23 cellular contexts compared by ENCODE assay signal in the genomic region with DNA sequence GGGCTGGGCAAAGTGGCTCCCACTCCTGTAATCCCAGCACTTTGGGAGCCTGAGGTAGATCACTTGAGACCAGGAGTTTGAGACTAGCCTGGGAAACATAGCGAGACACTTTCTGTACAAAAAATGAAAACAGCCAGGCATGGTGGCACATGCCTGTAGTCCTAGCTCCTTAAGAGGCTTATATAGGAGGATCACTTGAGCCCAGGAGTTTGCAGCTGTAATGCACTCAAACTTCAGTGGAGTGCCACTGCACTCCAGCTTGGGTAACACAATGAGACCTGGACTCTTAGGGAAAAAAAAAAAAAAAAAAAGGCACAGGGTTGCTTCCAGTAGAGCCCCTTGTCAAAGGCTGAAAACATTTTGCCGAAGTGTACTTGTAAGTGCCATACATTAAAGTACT.
"Had no signal": no experiment of that assay in that cellular context is flagged by ENCODE, and none has a peak within 500 bp of the region (broad histone marks: within the 10 kb centered on the region; RNA-seq: fewer than 3 reads in every experiment).

No MANE protein-coding gene starts in this region.

- H3K36me3 ChIP-seq: lower lobe of right lung, ovary, right atrium auricular region, right lobe of liver, transverse colon, upper lobe of left lung had no signal

- H3K4me3 ChIP-seq: hepatocyte, lower lobe of right lung, ovary, right atrium auricular region, right lobe of liver, smooth muscle cell, transverse colon, upper lobe of left lung had no signal

- DNase-seq: islet precursor cell; left ventricle myocardium superior; lower lobe of right lung; mammary epithelial cell; mesenchymal stem cell; naive B cell; natural killer cell; nephron progenitor cell; ovary; right lobe of liver; stimulated activated CD4-positive, alpha-beta T cell treated with anti-CD3 and anti-CD28 coated beads, Interleukin-1b, Interleukin-23, amount 100 ng/mL, for 48 hours; stimulated activated CD4-positive, alpha-beta T cell treated with anti-CD3 and anti-CD28 coated beads, Interleukin-2, amount 100 ng/mL, for 48 hours; stimulated activated CD4-positive, alpha-beta T cell treated with anti-CD3 and anti-CD28 coated beads, Interleukin-4, amount 100 ng/mL, for 4 hours; stimulated activated CD8-positive, alpha-beta memory T cell treated with anti-CD3 and anti-CD28 coated beads, Interleukin-4, amount 100 ng/mL, for 48 hours; stimulated activated naive CD4-positive, alpha-beta T cell treated with Interleukin-2 at 50 U/mL for 16 hours; stimulated activated naive CD8-positive, alpha-beta T cell treated with anti-CD3 and anti-CD28 coated beads, Interleukin-15, amount 100 ng/mL, for 72 hours; substantia nigra; transverse colon had no signal

- ATAC-seq: left ventricle myocardium superior; natural killer cell; right lobe of liver; stimulated activated memory B cell treated with anti-CD40 and anti-IgM and Interleukin-4, amounts not matched to agents 10 μg/mL and 1 μg/mL and 100 μg/mL, for 72 hours; stimulated activated naive CD8-positive, alpha-beta T cell treated with anti-CD3 and anti-CD28 coated beads, Interleukin-15, amount 100 ng/mL, for 72 hours had no signal

- H3K9me3 ChIP-seq: lower lobe of right lung, ovary, right atrium auricular region, right lobe of liver, transverse colon, upper lobe of left lung had no signal

- H3K4me1 ChIP-seq: lower lobe of right lung, right atrium auricular region, right lobe of liver, upper lobe of left lung had no signal

- H3K27me3 ChIP-seq: hepatocyte, ovary, right atrium auricular region, right lobe of liver, transverse colon, upper lobe of left lung had no signal

- H3K27ac ChIP-seq: hepatocyte, lower lobe of right lung, ovary, right atrium auricular region, right lobe of liver, transverse colon, upper lobe of left lung had no signal
